In genomic region chr14:67963960-67964359, GRCh38 we compare ENCODE assay signal across 14 cellular contexts.
DNase-seq lines count a peak whose midpoint lies in the region; ATAC-seq and TF ChIP-seq lines count a peak whose summit lies in the region.
"Had no signal": no experiment of that assay in that cellular context is flagged by ENCODE, and none has a peak within 500 bp of the region (broad histone marks: within the 10 kb centered on the region; RNA-seq: fewer than 3 reads in every experiment).

No MANE protein-coding gene starts in this region.

- TF ChIP-seq POLR2A in esophagus muscularis mucosa (IDR thresholded peaks at IDR 0.05; ENCODE audit: low read depth): no peak

- peak overlapping the region; percentile 76 for H3K4me2 ChIP-seq in osteoblast (ENCODE audit: insufficient read depth, low read length)

- H3K4me3 Mint-ChIP-seq in T-helper 17 cell: no peak overlapping the region
- H3K4me3 Mint-ChIP-seq: activated B cell treated with CpG ODN at 0.5 μM for 24 hours; CD4-positive, alpha-beta T cell; naive thymus-derived CD8-positive, alpha-beta T cell; stimulated activated naive B cell treated with anti-CD40 and anti-IgM and Interleukin-4, amounts not matched to agents 10 μg/mL and 1 μg/mL and 100 μg/mL, for 72 hours had no signal

- H3K36me3 Mint-ChIP-seq in T-helper 17 cell (ENCODE audit: low read depth): no peaks in the 10 kb centered on the region

- H3K36me3 ChIP-seq in MG63 (no peaks in the 10 kb centered on the region), esophagus muscularis mucosa (no peaks in the 10 kb centered on the region), osteoblast (ENCODE audit: insufficient read depth, low read length) (no peaks in the 10 kb centered on the region), upper lobe of right lung (no peaks in the 10 kb centered on the region)

- H2AFZ ChIP-seq in osteoblast (ENCODE audit: low read length): peak overlapping the region; percentile 78

- H3K9me3 ChIP-seq in MG63 (no peaks in the 10 kb centered on the region), esophagus muscularis mucosa (no peaks in the 10 kb centered on the region), osteoblast (ENCODE audit: low read depth, low read length) (no peaks in the 10 kb centered on the region), upper lobe of right lung (no peaks in the 10 kb centered on the region), T-helper 17 cell (ENCODE audit: control insufficient read depth, low read length, poor library complexity, severe bottlenecking) (no peaks in the 10 kb centered on the region)
- H3K9me3 ChIP-seq: body of pancreas had no signal

- H3K4me1 ChIP-seq in esophagus muscularis mucosa (peaks cover 0 to 33% (median 25%) of the 10 kb centered on the region in 4 donors), osteoblast (ENCODE audit: insufficient read depth, low read length) (peaks cover 4% of the 10 kb centered on the region), upper lobe of right lung (peaks cover 35% of the 10 kb centered on the region)

- TF ChIP-seq CTCF in esophagus muscularis mucosa (IDR thresholded peaks at IDR 0.05) (no peak), osteoblast (IDR thresholded peaks at IDR 0.05; ENCODE audit: extremely low read depth, low read depth, low read length) (no peak), upper lobe of right lung (IDR thresholded peaks at IDR 0.05) (no peak)

- intact Hi-C loops in esophagus muscularis mucosa (cut with DNase I) (no loop called here), upper lobe of right lung (cut with DNase I) (no loop called here)

- peaks cover 7% of the 10 kb centered on the region for H3K4me1 Mint-ChIP-seq in T-helper 17 cell

- no peaks in the 10 kb centered on the region for H4K20me1 ChIP-seq in osteoblast (ENCODE audit: insufficient read depth, low read length)

- H3K27ac Mint-ChIP-seq in T-helper 17 cell: no peak overlapping the region
- H3K27ac Mint-ChIP-seq: activated B cell treated with CpG ODN at 0.5 μM for 24 hours; CD4-positive, alpha-beta T cell; naive thymus-derived CD8-positive, alpha-beta T cell; stimulated activated naive B cell treated with anti-CD40 and anti-IgM and Interleukin-4, amounts not matched to agents 10 μg/mL and 1 μg/mL and 100 μg/mL, for 72 hours had no signal

- DNase-seq in MG63 (no peak), esophagus muscularis mucosa (ENCODE audit: extremely low spot score) (no peak), osteoblast (ENCODE audit: insufficient read length, low spot score, missing footprints) (peak; percentile 34), upper lobe of right lung (no peak), T-helper 17 cell (no peak), NCI-H1694 treated with DMSO at 0.1 percent for 48 hours (lab: John Stamatoyannopoulos, UW) (no peak)
- DNase-seq: activated B cell treated with CpG ODN at 0.5 μM for 24 hours; activated naive CD4-positive, alpha-beta T cell; body of pancreas; CD4-positive, alpha-beta T cell; naive thymus-derived CD8-positive, alpha-beta T cell; NCI-H2029; stimulated activated naive B cell treated with anti-CD40 and anti-IgM and Interleukin-4, amounts not matched to agents 10 μg/mL and 1 μg/mL and 100 μg/mL, for 72 hours had no signal

- no peaks in the 10 kb centered on the region for H3K27me3 ChIP-seq in MG63
- no peaks in the 10 kb centered on the region for H3K27me3 ChIP-seq in esophagus muscularis mucosa
- no peaks in the 10 kb centered on the region for H3K27me3 ChIP-seq in osteoblast (ENCODE audit: insufficient read depth, low read length)
- H3K27me3 ChIP-seq in upper lobe of right lung: no peaks in the 10 kb centered on the region
- H3K27me3 ChIP-seq: body of pancreas had no signal

- ATAC-seq in upper lobe of right lung (no peak), T-helper 17 cell (no peak), HG03139 (IDR thresholded peaks at IDR 0.05; ENCODE audit: unreplicated experiment) (no peak)
- ATAC-seq: naive thymus-derived CD8-positive, alpha-beta T cell; stimulated activated naive B cell treated with anti-CD40 and anti-IgM and Interleukin-4, amounts not matched to agents 10 μg/mL and 1 μg/mL and 100 μg/mL, for 72 hours had no signal

- no peak for TF ChIP-seq EP300 in esophagus muscularis mucosa (IDR thresholded peaks at IDR 0.05)

- no peaks in the 10 kb centered on the region for H3K27me3 Mint-ChIP-seq in T-helper 17 cell
- H3K27me3 Mint-ChIP-seq: activated B cell treated with CpG ODN at 0.5 μM for 24 hours; CD4-positive, alpha-beta T cell; naive thymus-derived CD8-positive, alpha-beta T cell; stimulated activated naive B cell treated with anti-CD40 and anti-IgM and Interleukin-4, amounts not matched to agents 10 μg/mL and 1 μg/mL and 100 μg/mL, for 72 hours had no signal

- H3K4me3 ChIP-seq in MG63 (peak overlapping the region; percentile 7; the same call in 1 of the 2 replicates), esophagus muscularis mucosa (peak overlapping the region; percentile 11 to 24 (median 12)), osteoblast (ENCODE audit: insufficient read depth, low read length) (peak overlapping the region; percentile 59), upper lobe of right lung (peak overlapping the region; percentile 11)
- H3K4me3 ChIP-seq: body of pancreas had no signal

- H3K27ac ChIP-seq in esophagus muscularis mucosa (replicated peaks in 1 of 4) (peak overlapping the region; percentile 42 to 63 (median 50)), osteoblast (ENCODE audit: low read depth, low read length) (peak overlapping the region; percentile 17), upper lobe of right lung (peak overlapping the region; percentile 52)

- H3K79me2 ChIP-seq in osteoblast (ENCODE audit: insufficient read depth, low read length): no peaks in the 10 kb centered on the region

- WGBS in esophagus muscularis mucosa: 42% methylated on average over 2 of the region's 2 CpGs

Comparison
In these comparisons a context has a peak if more than half of its experiments do, and no peak if none do; other contexts are left out.
1. H3K4me3 ChIP-seq: peak in every context shown above with its lines; median percentile 59 in osteoblast; 12 in esophagus muscularis mucosa; 11 in upper lobe of right lung; 7 in MG63.